18 cellular contexts compared by ENCODE assay signal in the genomic region with DNA sequence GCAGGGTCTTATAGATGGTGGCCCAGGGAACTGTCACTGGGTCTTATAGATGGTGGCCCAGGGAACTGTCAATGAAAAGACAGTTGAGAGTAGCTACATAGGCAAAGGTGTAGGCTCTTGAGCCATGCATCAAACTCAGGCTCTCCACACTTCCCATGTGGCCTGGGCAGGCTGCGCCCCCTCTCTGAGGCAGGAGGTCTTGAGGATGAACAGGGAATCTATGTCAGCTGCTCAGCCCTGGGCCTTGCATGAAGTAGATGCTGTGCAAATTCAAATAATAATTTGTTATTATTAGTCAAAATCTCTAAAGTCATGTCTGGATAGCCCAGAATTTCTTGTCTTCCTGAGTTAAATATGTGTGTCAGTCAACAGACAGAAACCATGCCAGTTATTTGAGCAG. TPM values are rescaled to one million over a fixed set of nuclear protein-coding genes. Genes with fewer than 3 reads are reported as not detected.
DNase-seq lines count a peak whose midpoint lies in the region; ATAC-seq, FAIRE-seq and TF ChIP-seq lines count a peak whose summit lies in the region.
"Had no signal": no experiment of that assay in that cellular context is flagged by ENCODE, and none has a peak within 500 bp of the region (broad histone marks: within the 10 kb centered on the region; RNA-seq: fewer than 3 reads in every experiment).

No MANE protein-coding gene starts in this region.

- no peak for TF ChIP-seq RAD21 in K562 (CRISPR knock-in tag; conservative IDR thresholded peaks at IDR 0.05 in 1 of 2, IDR thresholded peaks at IDR 0.05 in 1 of 2)

- H3K4me1 ChIP-seq in OCI-LY7 (ENCODE audit: insufficient read depth, low read length, poor library complexity, severe bottlenecking) (no peaks in the 10 kb centered on the region), K562 (replicated peaks in 1 of 2; ENCODE audit: control insufficient read depth in 2 of 2, insufficient read depth in 2 of 2, low read length in 2 of 2) (peaks cover 2 to 7% of the 10 kb centered on the region in 2 experiments; a peak in 4 of 5 replicates), osteoblast (ENCODE audit: insufficient read depth, low read length) (no peaks in the 10 kb centered on the region)
- H3K4me1 ChIP-seq: HAP-1 had no signal

- no peaks in the 10 kb centered on the region for H3K27me3 Mint-ChIP-seq in activated CD8-positive, alpha-beta T cell treated with anti-CD3 and anti-CD28 coated beads for 36 hours
- H3K27me3 Mint-ChIP-seq in stimulated activated naive CD8-positive, alpha-beta T cell treated with anti-CD3 and anti-CD28 coated beads, Interleukin-15, amount 100 ng/mL, for 72 hours, result no peaks in the 10 kb centered on the region
- H3K27me3 Mint-ChIP-seq: B cell had no signal

- CTCF ChIA-PET in OCI-LY7 (lab: Charles Lee; ENCODE audit: unreplicated experiment), result no interaction called here
- CTCF ChIA-PET in K562 (lab: Yijun Ruan, JAX; ENCODE audit: low intra/inter-chr PET ratio), result no interaction called here
- CTCF ChIA-PET in activated CD8-positive, alpha-beta T cell treated with anti-CD3 and anti-CD28 coated beads for 36 hours (lab: Charles Lee), result no interaction called here

- no peaks in the 10 kb centered on the region; the same call in 1 of the 2 replicates for H4K20me1 ChIP-seq in OCI-LY7 (ENCODE audit: insufficient read depth, low read length)
- no peaks in the 10 kb centered on the region for H4K20me1 ChIP-seq in K562 (replicated peaks; ENCODE audit: control insufficient read depth, insufficient read depth, low read length)
- peaks cover 2% of the 10 kb centered on the region for H4K20me1 ChIP-seq in osteoblast (ENCODE audit: insufficient read depth, low read length)

- H3K36me3 Mint-ChIP-seq in activated CD8-positive, alpha-beta T cell treated with anti-CD3 and anti-CD28 coated beads for 36 hours (ENCODE audit: low read depth), result no peaks in the 10 kb centered on the region

- TF ChIP-seq CTCF in OCI-LY7 (conservative IDR thresholded peaks at IDR 0.05; ENCODE audit: low read length) (peak; percentile 26; the same call in 1 of the 2 replicates), K562 (IDR thresholded peaks at IDR 0.05 in 2 of 3, conservative IDR thresholded peaks at IDR 0.05 in 1 of 3; ENCODE audit: insufficient read depth in 2 of 3, low read depth in 1 of 3, low read length in 3 of 3) (0 out of 6 replicates have a peak, but pooled peaks of 1 of the 3 experiments have one; percentile 7), osteoblast (IDR thresholded peaks at IDR 0.05; ENCODE audit: extremely low read depth, low read depth, low read length) (no peak)
- no peak for TF ChIP-seq CTCF in activated CD8-positive, alpha-beta T cell treated with anti-CD3 and anti-CD28 coated beads for 36 hours (IDR thresholded peaks at IDR 0.05)

- H3K9me1 ChIP-seq in K562 (ENCODE audit: control insufficient read depth, insufficient read depth, low read length), result no peaks in the 10 kb centered on the region

- H3K9me2 ChIP-seq in OCI-LY7 (ENCODE audit: insufficient read depth, low read length), result no peaks in the 10 kb centered on the region

- TF ChIP-seq EP300 in K562 (IDR thresholded peaks at IDR 0.05; ENCODE audit: low read length), result no peak

- H3K4me3 ChIP-seq in H7 (ENCODE audit: insufficient read depth, low read depth, low read length) (no peak overlapping the region), OCI-LY7 (ENCODE audit: low read depth, low read length, poor library complexity, severe bottlenecking) (no peak overlapping the region), K562 (no peak overlapping the region), osteoblast (ENCODE audit: insufficient read depth, low read length) (no peak overlapping the region)
- H3K4me3 ChIP-seq: BLaER1 treated with 17β-estradiol and CSF1 and Interleukin-3, amounts not matched to agents 10 nM and 100 nM; GM23248; HAP-1 had no signal

- H3K4me2 ChIP-seq in OCI-LY7 (ENCODE audit: low read length) (no peak overlapping the region), K562 (ENCODE audit: insufficient read depth, low read length) (no peak overlapping the region), osteoblast (ENCODE audit: insufficient read depth, low read length) (no peak overlapping the region)
- H3K4me2 ChIP-seq: KMS-11 had no signal

- H3K4me3 Mint-ChIP-seq in activated CD8-positive, alpha-beta T cell treated with anti-CD3 and anti-CD28 coated beads for 36 hours, result no peak overlapping the region
- H3K4me3 Mint-ChIP-seq in stimulated activated naive CD8-positive, alpha-beta T cell treated with anti-CD3 and anti-CD28 coated beads, Interleukin-15, amount 100 ng/mL, for 72 hours, result no peak overlapping the region
- H3K4me3 Mint-ChIP-seq: B cell; CD8-positive, alpha-beta memory T cell had no signal

- H3K9me3 ChIP-seq in OCI-LY7 (ENCODE audit: low read length), result no peaks in the 10 kb centered on the region
- no peaks in the 10 kb centered on the region for H3K9me3 ChIP-seq in K562 (replicated peaks; ENCODE audit: control insufficient read depth, insufficient read depth, low read depth, low read length)
- no peaks in the 10 kb centered on the region for H3K9me3 ChIP-seq in osteoblast (ENCODE audit: low read depth, low read length)
- H3K9me3 ChIP-seq: BLaER1 treated with 17β-estradiol and CSF1 and Interleukin-3, amounts not matched to agents 10 nM and 100 nM; HAP-1 had no signal

- no peaks in the 10 kb centered on the region for H3K9me3 Mint-ChIP-seq in activated CD8-positive, alpha-beta T cell treated with anti-CD3 and anti-CD28 coated beads for 36 hours
- H3K9me3 Mint-ChIP-seq in stimulated activated naive CD8-positive, alpha-beta T cell treated with anti-CD3 and anti-CD28 coated beads, Interleukin-15, amount 100 ng/mL, for 72 hours, result no peaks in the 10 kb centered on the region
- H3K9me3 Mint-ChIP-seq: CD8-positive, alpha-beta memory T cell had no signal

- H3K27ac Mint-ChIP-seq in activated CD8-positive, alpha-beta T cell treated with anti-CD3 and anti-CD28 coated beads for 36 hours, result no peak overlapping the region
- H3K27ac Mint-ChIP-seq in stimulated activated naive CD8-positive, alpha-beta T cell treated with anti-CD3 and anti-CD28 coated beads, Interleukin-15, amount 100 ng/mL, for 72 hours, result no peak overlapping the region
- H3K27ac Mint-ChIP-seq: B cell had no signal

- H3K36me3 ChIP-seq in H7 (replicated peaks; ENCODE audit: control insufficient read depth, insufficient read depth, low read length) (no peaks in the 10 kb centered on the region), OCI-LY7 (ENCODE audit: insufficient read depth, low read length) (no peaks in the 10 kb centered on the region), K562 (ENCODE audit: control insufficient read depth, insufficient read depth, low read length) (no peaks in the 10 kb centered on the region), osteoblast (ENCODE audit: insufficient read depth, low read length) (no peaks in the 10 kb centered on the region)
- H3K36me3 ChIP-seq: HAP-1 had no signal

- H3K27me3 ChIP-seq in H7 (ENCODE audit: control insufficient read depth, insufficient read depth, low read length) (no peaks in the 10 kb centered on the region), K562 (ENCODE audit: control insufficient read depth in 2 of 2, insufficient read depth in 2 of 2, low read length in 2 of 2) (no peaks in the 10 kb centered on the region), osteoblast (ENCODE audit: insufficient read depth, low read length) (no peaks in the 10 kb centered on the region)
- H3K27me3 ChIP-seq: BLaER1 treated with 17β-estradiol and CSF1 and Interleukin-3, amounts not matched to agents 10 nM and 100 nM had no signal

- BruUV-seq in OCI-LY7 (replicated peaks; lab: Mats Ljungman, UMichigan) (no TSS peak), K562 (replicated peaks; lab: Mats Ljungman, UMichigan) (no TSS peak)

- intact Hi-C loops in OCI-LY7 (cut with micrococcal nuclease; ENCODE audit: unreplicated experiment) (no loop called here), K562 (cut with micrococcal nuclease) (no loop called here)
- intact Hi-C loops in activated CD8-positive, alpha-beta T cell treated with anti-CD3 and anti-CD28 coated beads for 36 hours (cut with micrococcal nuclease), result no loop called here

- peak; percentile 42; the same call in 1 of the 3 replicates for ATAC-seq in K562
- ATAC-seq in activated CD8-positive, alpha-beta T cell treated with anti-CD3 and anti-CD28 coated beads for 36 hours, result no peak
- ATAC-seq in stimulated activated naive CD8-positive, alpha-beta T cell treated with anti-CD3 and anti-CD28 coated beads, Interleukin-15, amount 100 ng/mL, for 72 hours, result no peak

- TF ChIP-seq POLR2A in K562 (conservative IDR thresholded peaks at IDR 0.05), result no peak

- H3K79me2 ChIP-seq in OCI-LY7 (ENCODE audit: insufficient read depth, low read depth, low read length) (no peaks in the 10 kb centered on the region), K562 (ENCODE audit: control insufficient read depth, insufficient read depth, low read length) (no peaks in the 10 kb centered on the region), osteoblast (ENCODE audit: insufficient read depth, low read length) (no peaks in the 10 kb centered on the region)

- DNase-seq in H7 (peak; percentile 63), OCI-LY7 (ENCODE audit: low spot score) (no peak), K562 (ENCODE audit: extremely low read depth in 1 of 4, low spot score in 3 of 4) (no peak), osteoblast (ENCODE audit: insufficient read length, low spot score, missing footprints) (peak; percentile 80), DMS53 (lab: John Stamatoyannopoulos, UW) (no peak)
- DNase-seq in activated CD8-positive, alpha-beta T cell treated with anti-CD3 and anti-CD28 coated beads for 36 hours, result no peak
- DNase-seq in stimulated activated naive CD8-positive, alpha-beta T cell treated with anti-CD3 and anti-CD28 coated beads, Interleukin-15, amount 100 ng/mL, for 72 hours, result no peak
- DNase-seq: CD8-positive, alpha-beta memory T cell; COR-L47; DMS 273 treated with DMSO at 0.1 percent for 48 hours; GM23248 had no signal

- no peak overlapping the region for H3K27ac ChIP-seq in OCI-LY7 (ENCODE audit: low read depth, low read length, poor library complexity, severe bottlenecking)
- H3K27ac ChIP-seq in K562 (ENCODE audit: extremely low read depth, low read depth, low read length), result no peak overlapping the region
- no peak overlapping the region for H3K27ac ChIP-seq in osteoblast (ENCODE audit: low read depth, low read length)
- H3K27ac ChIP-seq: BLaER1 treated with 17β-estradiol and CSF1 and Interleukin-3, amounts not matched to agents 10 nM and 100 nM; GM23248; KMS-11 had no signal

- H2AFZ ChIP-seq in OCI-LY7 (ENCODE audit: low read length), result no peak overlapping the region
- H2AFZ ChIP-seq in K562 (ENCODE audit: low read depth, low read length), result no peak overlapping the region
- no peak overlapping the region for H2AFZ ChIP-seq in osteoblast (ENCODE audit: low read length)
- H2AFZ ChIP-seq: GM23248 had no signal

- no peaks in the 10 kb centered on the region for H3K4me1 Mint-ChIP-seq in activated CD8-positive, alpha-beta T cell treated with anti-CD3 and anti-CD28 coated beads for 36 hours (ENCODE audit: low read depth)
- H3K4me1 Mint-ChIP-seq in stimulated activated naive CD8-positive, alpha-beta T cell treated with anti-CD3 and anti-CD28 coated beads, Interleukin-15, amount 100 ng/mL, for 72 hours, result no peaks in the 10 kb centered on the region
- H3K4me1 Mint-ChIP-seq: B cell; CD8-positive, alpha-beta memory T cell had no signal

- H3K9ac ChIP-seq in K562 (ENCODE audit: insufficient read depth in 1 of 2, low read depth in 2 of 2, low read length in 2 of 2), result no peak overlapping the region
- H3K9ac ChIP-seq: BLaER1 treated with 17β-estradiol and CSF1 and Interleukin-3, amounts not matched to agents 10 nM and 100 nM; GM23248; KMS-11 had no signal

- in situ Hi-C loops in K562 (cut with MboI), result no loop called here

- WGBS in K562 (ENCODE audit: insufficient coverage, low coverage, missing lambda C conversion rate), result 86% methylated on average over 1 of the region's 1 CpG

- FAIRE-seq in K562 (lab: Jason Lieb, UNC), result no peak
- FAIRE-seq: G401.6, GM12891, GM18507 had no signal

- POLR2A ChIA-PET in OCI-LY7 (lab: Charles Lee) (no interaction called here), K562 (lab: Yijun Ruan, JAX) (interaction anchor here (0.8 kb wide), 1 partner anchor 11 kb away, joined by 3 read pairs; no protein-coding TSS in a partner anchor)
- POLR2A ChIA-PET in activated CD8-positive, alpha-beta T cell treated with anti-CD3 and anti-CD28 coated beads for 36 hours (lab: Charles Lee), result no interaction called here

RNA-seq across cellular contexts. Expression of a gene that starts 26.7 kb away (rescaled TPM):
- 353 and 443 TPM in 2 replicates for total RNA-seq in H7 (2014; rRNA removed; shearing (Covaris generic))
- 167 and 201 TPM in 2 replicates for total RNA-seq in OCI-LY7 (2014; rRNA removed; shearing (Covaris generic))
- 120 and 135 TPM in 2 replicates for total RNA-seq in OCI-LY7 (2022)
- 304 and 771 TPM in 2 replicates for total RNA-seq in K562 (2011; cell fraction: chromatin; rRNA removed; ENCODE audit: low replicate concordance)
- total RNA-seq in K562 (2011; cell fraction: nucleolus; rRNA removed), result 391 and 430 TPM in 2 replicates
- 299 and 300 TPM in 2 replicates for total RNA-seq in K562 (2011; cell fraction: nucleoplasm; rRNA removed)
- 116 and 163 TPM in 2 replicates for total RNA-seq in K562 (2014; rRNA removed)
- 35.0 and 61.9 TPM in 2 replicates for total RNA-seq in K562 (2014; rRNA removed; fragmentation: Illumina TruSeq; extraction: Trizol)
- 66.9 and 75.2 TPM in 2 replicates for total RNA-seq in K562 (2015; rRNA removed; fragmentation: Illumina TruSeq; extraction: Trizol)
- total RNA-seq in K562 (2021), result 107 and 123 TPM in 2 replicates
- polyA plus RNA-seq in K562 (2011; rRNA removed), result 169 and 218 TPM in 2 replicates
- 168 and 300 TPM in 2 replicates for polyA plus RNA-seq in K562 (2011; cell fraction: cytosol; rRNA removed)
- polyA plus RNA-seq in K562 (2011; cell fraction: nucleus; rRNA removed), result 929 and 1,221 TPM in 2 replicates
- 120 and 121 TPM in 2 replicates for polyA plus RNA-seq in K562 (2012)
- polyA plus RNA-seq in K562 (2014; fragmentation: Illumina TruSeq; extraction: Trizol), result 151 and 157 TPM in 2 replicates
- 10 to 100 TPM in 1 of 2 experiments, 1 to 10 TPM in 1; 5.4 to 10.3 TPM for polyA plus RNA-seq in K562 (2014; fragmentation: Nextera tagmentation; extraction: Ambion mirVana)
- 177 and 178 TPM in 2 replicates for polyA plus RNA-seq in K562 (2014; rRNA removed)
- 83.1 and 97.9 TPM in 2 replicates for polyA minus RNA-seq in K562 (2011; rRNA and poly(A)+ RNA removed)
- 60.5 and 75.9 TPM in 2 replicates for polyA minus RNA-seq in K562 (2011; cell fraction: cytosol; rRNA and poly(A)+ RNA removed)
- polyA minus RNA-seq in K562 (2011; cell fraction: nucleus; rRNA and poly(A)+ RNA removed), result 113 and 164 TPM in 2 replicates
- 189 and 227 TPM in 2 replicates for total RNA-seq in osteoblast
- 100 to 1,000 TPM; 103 to 104 TPM for total RNA-seq in activated CD8-positive, alpha-beta T cell treated with anti-CD3 and anti-CD28 coated beads for 36 hours

Comparison
In these comparisons a context has a peak if more than half of its experiments do, and no peak if none do; other contexts are left out.
1. DNase-seq: peak in H7 (single experiment) and osteoblast (single experiment); none in OCI-LY7 (single experiment), K562 (0 of 4), DMS53 (single experiment), activated CD8-positive, alpha-beta T cell treated with anti-CD3 and anti-CD28 coated beads for 36 hours (single experiment) and stimulated activated naive CD8-positive, alpha-beta T cell treated with anti-CD3 and anti-CD28 coated beads, Interleukin-15, amount 100 ng/mL, for 72 hours (0 of 2).